22 cellular contexts compared by ENCODE assay signal in genomic region chrX:153441981-153442380, GRCh38. TPM values are rescaled to one million over a fixed set of nuclear protein-coding genes. Genes with fewer than 3 reads are reported as not detected.
"Had no signal": no experiment of that assay in that cellular context is flagged by ENCODE, and none has a peak within 500 bp of the region (broad histone marks: within the 10 kb centered on the region; RNA-seq: fewer than 3 reads in every experiment).

No MANE protein-coding gene starts in this region.

- H3K9me3 ChIP-seq: heart left ventricle, mucosa of descending colon, neutrophil, right atrium auricular region, thoracic aorta, transverse colon had no signal

- DNase-seq: effector memory CD4-positive, alpha-beta T cell; erythroblast; heart left ventricle; hippocampal formation; kidney glomerular epithelial cell; mucosa of descending colon; naive thymus-derived CD8-positive, alpha-beta T cell; small intestine; stimulated activated CD4-positive, alpha-beta T cell treated with anti-CD3 and anti-CD28 coated beads, Interleukin-12 subunit alpha, Interleukin-12 subunit beta, amount 100 ng/mL, for 4 hours; stimulated activated naive CD4-positive, alpha-beta T cell; stomach; substantia nigra; transverse colon had no signal

- H3K27me3 ChIP-seq: neutrophil, right atrium auricular region, transverse colon had no signal

- H3K4me3 ChIP-seq: heart left ventricle, mucosa of descending colon, right atrium auricular region, stomach, thoracic aorta, transverse colon had no signal

- H3K36me3 ChIP-seq: heart left ventricle, neutrophil, right atrium auricular region, thoracic aorta, transverse colon had no signal

- H3K4me1 ChIP-seq: heart left ventricle, right atrium auricular region, stomach, transverse colon had no signal

- H3K27ac ChIP-seq: heart left ventricle, neutrophil, right atrium auricular region, stomach, thoracic aorta, transverse colon had no signal

RNA-seq across cellular contexts. Expression of gene TREX2, which starts 3.9 kb away (rescaled TPM):
- polyA plus RNA-seq: neural cell had no signal

RNA-seq across cellular contexts. Expression of gene ZFP92, which starts 30.7 kb away (rescaled TPM):
- polyA plus RNA-seq: neural cell had no signal

RNA-seq across cellular contexts. Expression of gene PNMA6E, which starts 40.8 kb away (rescaled TPM):
- total RNA-seq: frontal cortex; glomerular endothelial cell; heart left ventricle; liver; mucosa of descending colon; naive thymus-derived CD8-positive, alpha-beta T cell; osteocyte; right atrium auricular region; stomach; thoracic aorta; transverse colon; ureter had no signal
- polyA plus RNA-seq: heart left ventricle; liver; naive thymus-derived CD8-positive, alpha-beta T cell; neural cell; small intestine; stomach had no signal

RNA-seq across cellular contexts. Expression of gene BGN, which starts 52.8 kb away (rescaled TPM):
- total RNA-seq: naive thymus-derived CD8-positive, alpha-beta T cell had no signal
- polyA plus RNA-seq: naive thymus-derived CD8-positive, alpha-beta T cell; neural cell had no signal
